ENCODE assay signal across 12 cellular contexts in the genomic region with DNA sequence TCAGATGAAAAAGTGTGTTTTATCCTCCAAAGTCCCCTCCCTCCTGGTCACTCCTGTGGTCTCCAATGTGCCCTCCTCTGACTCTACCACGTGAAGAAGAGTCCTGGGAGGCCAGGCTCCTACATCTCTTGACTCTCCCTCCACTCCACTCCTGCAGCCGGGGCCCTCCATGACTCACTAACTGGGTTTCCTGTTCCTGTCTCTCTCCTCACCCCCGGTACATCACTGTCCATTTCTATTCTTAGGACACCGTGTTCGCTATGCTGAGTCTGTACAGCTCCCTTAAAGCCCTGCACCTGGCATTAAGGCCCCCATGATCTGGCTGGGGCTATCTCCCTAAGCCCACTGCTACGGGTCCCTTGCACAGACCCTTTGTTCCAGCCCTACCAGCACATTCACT.
DNase-seq lines count a peak whose midpoint lies in the region; ATAC-seq and TF ChIP-seq lines count a peak whose summit lies in the region.
"Had no signal": no experiment of that assay in that cellular context is flagged by ENCODE, and none has a peak within 500 bp of the region (broad histone marks: within the 10 kb centered on the region; RNA-seq: fewer than 3 reads in every experiment).

No MANE protein-coding gene starts in this region.

- H3K4me1 ChIP-seq in gastrocnemius medialis, result peaks cover 54 to 71% of the 10 kb centered on the region in 2 donors
- H3K4me1 ChIP-seq in aorta (ENCODE audit: control insufficient read depth in 1 of 2, insufficient read depth in 2 of 2, low read length in 2 of 2), result no peaks in the 10 kb centered on the region

- no peaks in the 10 kb centered on the region for H3K36me3 Mint-ChIP-seq in activated CD4-positive, alpha-beta T cell treated with anti-CD3 and anti-CD28 coated beads, Interleukin-2, amount 10 ng/mL, durations not matched to agents 24 days and 14 days (ENCODE audit: low read depth)

- H3K4me3 ChIP-seq in choroid plexus epithelial cell (ENCODE audit: low read depth, low read length) (no peak overlapping the region), gastrocnemius medialis (no peak overlapping the region), aorta (ENCODE audit: low read length in 2 of 2) (no peak overlapping the region)

- H3K36me3 ChIP-seq in gastrocnemius medialis (peaks cover 0 to 26% of the 10 kb centered on the region in 2 donors), aorta (ENCODE audit: control insufficient read depth in 1 of 2, insufficient read depth in 2 of 2, low read length in 1 of 2) (peaks cover 0 to 1% of the 10 kb centered on the region in 2 donors)

- no peak for TF ChIP-seq CTCF in choroid plexus epithelial cell (conservative IDR thresholded peaks at IDR 0.05; ENCODE audit: low read depth, low read length)
- no peak for TF ChIP-seq CTCF in gastrocnemius medialis (IDR thresholded peaks at IDR 0.05 in 4 of 5, conservative IDR thresholded peaks at IDR 0.05 in 1 of 5)

- no peak overlapping the region for H3K4me3 Mint-ChIP-seq in activated CD4-positive, alpha-beta T cell treated with anti-CD3 and anti-CD28 coated beads, Interleukin-2, amount 10 ng/mL, durations not matched to agents 24 days and 14 days

- ATAC-seq in gastrocnemius medialis (peak; percentile 44 to 63), aorta (ENCODE audit: low FRiP score) (no peak), HG02759 (IDR thresholded peaks at IDR 0.05; ENCODE audit: unreplicated experiment) (no peak), HG02938 (IDR thresholded peaks at IDR 0.05; ENCODE audit: unreplicated experiment) (no peak)
- ATAC-seq: Right ventricle myocardium inferior had no signal

- H3K27me3 ChIP-seq in gastrocnemius medialis, result no peaks in the 10 kb centered on the region
- no peaks in the 10 kb centered on the region for H3K27me3 ChIP-seq in aorta (ENCODE audit: control insufficient read depth in 1 of 2, insufficient read depth in 2 of 2, low read length in 1 of 2)

- WGBS in aorta, 2 donors, result 79 to 89% methylated on average over 6 of the region's 6 CpGs

- H3K27ac ChIP-seq in gastrocnemius medialis (peak overlapping the region; percentile 67 to 94 (median 82)), aorta (ENCODE audit: low read depth in 1 of 2, low read length in 2 of 2) (no peak overlapping the region)
- H3K27ac ChIP-seq: KMS-11 had no signal

- DNase-seq in activated CD4-positive, alpha-beta T cell treated with anti-CD3 and anti-CD28 coated beads for 48 hours, result peak; percentile 17
- no peak for DNase-seq in activated CD4-positive, alpha-beta T cell treated with anti-CD3 and anti-CD28 coated beads, Interleukin-2, amount 10 ng/mL, durations not matched to agents 24 days and 14 days
- DNase-seq in NOMO-1 treated with dmso at 0.1 percent for 144 hours (lab: John Stamatoyannopoulos, UW; ENCODE audit: unreplicated experiment) (peak; percentile 2), choroid plexus epithelial cell (ENCODE audit: low read depth) (peak; percentile 81), gastrocnemius medialis (peak in 1 of 2 donors; percentile 66), aorta (no peak)
- DNase-seq: activated gamma-delta T cell treated with Interleukin-2 at 50 U/mL for 16 hours, NCI-H2171 treated with DMSO at 0.1 percent for 48 hours had no signal

- intact Hi-C loops in activated CD4-positive, alpha-beta T cell treated with anti-CD3 and anti-CD28 coated beads, Interleukin-2, amount 10 ng/mL, durations not matched to agents 24 days and 14 days (cut with micrococcal nuclease), result no loop called here
- intact Hi-C loops in gastrocnemius medialis (cut with DNase I; ENCODE audit: low total_unique reads), result no loop called here
- intact Hi-C loops in aorta (cut with DNase I), result no loop called here

- H3K27me3 Mint-ChIP-seq in activated CD4-positive, alpha-beta T cell treated with anti-CD3 and anti-CD28 coated beads, Interleukin-2, amount 10 ng/mL, durations not matched to agents 24 days and 14 days, result peaks cover 7% of the 10 kb centered on the region

- H3K9me3 ChIP-seq in gastrocnemius medialis (no peaks in the 10 kb centered on the region), aorta (ENCODE audit: control insufficient read depth, low read length) (no peaks in the 10 kb centered on the region)

- no peaks in the 10 kb centered on the region for H3K9me3 Mint-ChIP-seq in activated CD4-positive, alpha-beta T cell treated with anti-CD3 and anti-CD28 coated beads, Interleukin-2, amount 10 ng/mL, durations not matched to agents 24 days and 14 days

- in situ Hi-C loops in gastrocnemius medialis (cut with MboI; ENCODE audit: low sequenced_read_pairs in 4 of 4), result no loop called here

- no peak overlapping the region for H3K27ac Mint-ChIP-seq in activated CD4-positive, alpha-beta T cell treated with anti-CD3 and anti-CD28 coated beads, Interleukin-2, amount 10 ng/mL, durations not matched to agents 24 days and 14 days

- peaks cover 12% of the 10 kb centered on the region for H3K4me1 Mint-ChIP-seq in activated CD4-positive, alpha-beta T cell treated with anti-CD3 and anti-CD28 coated beads, Interleukin-2, amount 10 ng/mL, durations not matched to agents 24 days and 14 days

- TF ChIP-seq POLR2A in gastrocnemius medialis (IDR thresholded peaks at IDR 0.05), result no peak

Comparison
In these comparisons a context has a peak if more than half of its experiments do, and no peak if none do; other contexts are left out.
1. DNase-seq: peak in activated CD4-positive, alpha-beta T cell treated with anti-CD3 and anti-CD28 coated beads for 48 hours (single experiment), NOMO-1 treated with dmso at 0.1 percent for 144 hours (single experiment) and choroid plexus epithelial cell (single experiment); none in activated CD4-positive, alpha-beta T cell treated with anti-CD3 and anti-CD28 coated beads, Interleukin-2, amount 10 ng/mL, durations not matched to agents 24 days and 14 days (single experiment) and aorta (0 of 2).
2. ATAC-seq: peak in gastrocnemius medialis (2 of 2); none in aorta (single experiment), HG02759 (single experiment) and HG02938 (single experiment).
3. H3K27ac ChIP-seq: peak in gastrocnemius medialis (4 of 4); none in aorta (0 of 2).